Comparison of ENCODE assay signal across 12 cellular contexts in genomic region chr7:80047856-80048459, GRCh38.
DNase-seq lines count a peak whose midpoint lies in the region; ATAC-seq and TF ChIP-seq lines count a peak whose summit lies in the region.
"Had no signal": no experiment of that assay in that cellular context is flagged by ENCODE, and none has a peak within 500 bp of the region (broad histone marks: within the 10 kb centered on the region; RNA-seq: fewer than 3 reads in every experiment).

No MANE protein-coding gene starts in this region.

- no peak for ATAC-seq in Panc1
- ATAC-seq in HG03280 (IDR thresholded peaks at IDR 0.05; ENCODE audit: unreplicated experiment) = no peak
- ATAC-seq: GM23338 had no signal

- H3K4me3 ChIP-seq in BJ (ENCODE audit: low read depth, low read length) = no peak overlapping the region
- no peak overlapping the region for H3K4me3 ChIP-seq in HEK293 (ENCODE audit: low read depth, low read length)
- no peak overlapping the region for H3K4me3 ChIP-seq in Panc1 (ENCODE audit: low read depth in 2 of 2, low read length in 2 of 2)
- no peak overlapping the region for H3K4me3 ChIP-seq in kidney epithelial cell (ENCODE audit: low read depth, low read length)
- H3K4me3 ChIP-seq: GM23338, SJCRH30, spleen, stomach had no signal

- H3K27ac ChIP-seq in HEK293 (ENCODE audit: extremely low read depth, low read depth, low read length) (no peak overlapping the region), Panc1 (ENCODE audit: low read length) (no peak overlapping the region; the same call in 1 of the 2 replicates)
- H3K27ac ChIP-seq: SJCRH30, spleen, stomach had no signal

- in situ Hi-C loops in Panc1 (cut with HindIII; ENCODE audit: low pct_unique_long_range_greater_than_20kb, low sequenced_read_pairs) = no loop called here

- H3K9me3 ChIP-seq in HEK293 (ENCODE audit: control insufficient read depth, insufficient read depth, low read depth, low read length) (no peaks in the 10 kb centered on the region), Panc1 (ENCODE audit: control insufficient read depth, insufficient read depth, low read depth, low read length) (no peaks in the 10 kb centered on the region)
- H3K9me3 ChIP-seq: SJCRH30 had no signal

- DNase-seq in BJ (ENCODE audit: low read depth) (no peak), Panc1 (ENCODE audit: low read depth, low spot score) (no peak), kidney epithelial cell (ENCODE audit: low read depth) (no peak), H4 (ENCODE audit: low spot score) (no peak), RPMI8226 (no peak), NCI-H226 (no peak)
- DNase-seq: spleen, stomach had no signal

- POLR2A ChIA-PET in BJ (lab: Charles Lee) = no interaction called here
- POLR2A ChIA-PET in HEK293 (lab: Yijun Ruan, JAX) = no interaction called here
- POLR2A ChIA-PET in Panc1 (lab: Charles Lee) = interaction anchor here (0.7 kb wide), 1 partner anchor 229 kb away, joined by 3 read pairs; no protein-coding TSS in a partner anchor

- intact Hi-C loops in Panc1 (cut with micrococcal nuclease; ENCODE audit: unreplicated experiment) = loop anchor here (10.0 kb wide), 2 partner anchors 233 to 763 kb away; no protein-coding TSS in a partner anchor

- CTCF ChIA-PET in BJ (lab: Yijun Ruan, JAX) (interaction anchor here (0.6 to 1.9 kb wide), 18 partner anchors 9 to 782 kb away, joined by 3 to 6 read pairs (median 4); no protein-coding TSS in a partner anchor), HEK293 (lab: Yijun Ruan, JAX) (interaction anchor here (0.6 to 2.7 kb wide), 20 partner anchors 9 to 1538 kb away, joined by 3 to 14 read pairs (median 4); no protein-coding TSS in a partner anchor), Panc1 (lab: Charles Lee) (interaction anchor here (0.6 to 0.8 kb wide), 4 partner anchors 146 to 947 kb away, joined by 3 to 6 read pairs (median 4); no protein-coding TSS in a partner anchor)

- H3K36me3 ChIP-seq in BJ (ENCODE audit: control insufficient read depth, insufficient read depth, low read length) (no peaks in the 10 kb centered on the region), HEK293 (ENCODE audit: control insufficient read depth in 2 of 2, insufficient read depth in 1 of 2, low read length in 2 of 2) (no peaks in the 10 kb centered on the region), Panc1 (ENCODE audit: control insufficient read depth, insufficient read depth, low read length) (no peaks in the 10 kb centered on the region), kidney epithelial cell (ENCODE audit: control insufficient read depth, insufficient read depth, low read length) (no peaks in the 10 kb centered on the region)
- H3K36me3 ChIP-seq: SJCRH30, spleen, stomach had no signal

- no peaks in the 10 kb centered on the region for H3K4me1 ChIP-seq in HEK293 (ENCODE audit: control insufficient read depth, insufficient read depth, low read length)
- peaks cover 6% of the 10 kb centered on the region; the same call in 1 of the 2 replicates for H3K4me1 ChIP-seq in Panc1 (ENCODE audit: control insufficient read depth, insufficient read depth, low read length)
- H3K4me1 ChIP-seq: spleen, stomach had no signal

- no peaks in the 10 kb centered on the region for H3K27me3 ChIP-seq in BJ (ENCODE audit: control insufficient read depth, insufficient read depth, low read length)
- no peaks in the 10 kb centered on the region for H3K27me3 ChIP-seq in Panc1 (ENCODE audit: control insufficient read depth, insufficient read depth, low read length)
- H3K27me3 ChIP-seq in kidney epithelial cell (ENCODE audit: control insufficient read depth, insufficient read depth, low read length) = no peaks in the 10 kb centered on the region
- H3K27me3 ChIP-seq: SJCRH30, spleen, stomach had no signal

- BruUV-seq in Panc1 (replicated peaks; lab: Mats Ljungman, UMichigan) = no TSS peak

- TF ChIP-seq CTCF in BJ (IDR thresholded peaks at IDR 0.05; ENCODE audit: insufficient read depth, low read depth, low read length) (peak; percentile 35; the same call in 1 of the 2 replicates), HEK293 (tag by site-specific recombination; IDR thresholded peaks at IDR 0.05) (no peak), Panc1 (IDR thresholded peaks at IDR 0.05) (peak; percentile 23; the same call in 1 of the 2 replicates), kidney epithelial cell (IDR thresholded peaks at IDR 0.05; ENCODE audit: insufficient read depth, low read length, poor library complexity, severe bottlenecking) (peak; percentile 28)

TF ChIP-seq in HEK293, 187 proteins besides CTCF, POLR2A, EP300 and RAD21:
- TF ChIP-seq ZNF202 (tag by site-specific recombination; IDR thresholded peaks at IDR 0.05; ENCODE audit: borderline replicate concordance) = no peak
- peak; percentile 52 for TF ChIP-seq ZNF654 (tag by site-specific recombination; IDR thresholded peaks at IDR 0.05; ENCODE audit: low read depth)
